In the genomic region with DNA sequence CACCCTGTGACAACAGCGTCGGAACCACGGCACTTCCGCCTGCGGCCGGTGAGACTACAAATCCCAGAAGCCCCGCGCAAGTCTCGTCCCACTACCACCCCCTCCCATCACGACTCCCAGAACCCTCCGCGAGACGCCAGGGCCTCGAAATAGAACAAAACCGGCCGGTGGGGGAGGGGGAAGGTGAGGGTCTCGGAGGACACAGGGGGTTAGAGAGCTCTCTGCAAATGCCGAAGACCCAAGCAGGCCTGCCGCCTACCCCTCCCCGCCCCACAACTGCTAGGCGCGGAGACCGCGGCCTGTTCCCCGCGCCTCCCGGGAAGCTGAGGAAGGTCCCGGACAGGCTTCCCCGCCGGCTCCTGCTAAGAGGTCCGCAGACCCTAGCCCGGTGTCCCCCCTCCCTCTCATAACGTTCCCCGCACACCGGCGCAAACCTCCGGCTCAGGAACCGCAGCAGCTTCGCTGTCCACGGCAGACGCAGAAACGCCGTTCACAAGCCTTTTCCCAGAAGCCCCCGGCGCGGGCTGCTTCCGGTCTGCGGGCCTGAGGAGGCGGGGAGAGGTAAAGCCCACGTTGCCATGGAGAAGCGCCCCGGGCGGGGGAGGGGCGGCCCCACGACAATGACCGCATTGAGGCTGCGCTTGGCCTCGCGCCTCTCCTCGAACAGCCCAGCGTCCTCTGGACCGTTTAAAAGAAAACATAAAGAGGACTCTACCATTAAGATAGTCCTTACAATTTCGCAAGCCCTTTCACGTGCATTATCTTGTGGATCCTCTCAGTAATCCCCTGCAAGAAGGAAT, we compare ENCODE assay signal across 8 cellular contexts. TPM values are rescaled to one million over a fixed set of nuclear protein-coding genes. Genes with fewer than 3 reads are reported as not detected.
DNase-seq lines count a peak whose midpoint lies in the region; ATAC-seq and TF ChIP-seq lines count a peak whose summit lies in the region.

Gene ZNF24 (minus strand): TSS at position 485 of the 800 bp plus-strand sequence. CDS start 3,770 bp downstream, outside the sequence.

- ATAC-seq in GM19372 (IDR thresholded peaks at IDR 0.05; ENCODE audit: low read depth, unreplicated experiment): peak; percentile 91
- ATAC-seq in HG03558 (IDR thresholded peaks at IDR 0.05; ENCODE audit: extremely low read depth, unreplicated experiment): peak; percentile 79
- peak; percentile 99 for ATAC-seq in left lung

- peak; percentile 65 to 95 (median 93) for DNase-seq in C1 segment of cervical spinal cord (lab: John Stamatoyannopoulos, UW)
- peak; percentile 92 for DNase-seq in NCI-H748 treated with DMSO at 0.1 percent for 48 hours (lab: John Stamatoyannopoulos, UW)
- DNase-seq in activated CD4-positive, alpha-beta T cell treated with anti-CD3 and anti-CD28 coated beads, Interleukin-2, amount 50 U/mL, for 24 hours (ENCODE audit: low read depth in 1 of 2, low spot score in 1 of 2): peak; percentile 81 to 90
- peak; percentile 97 to 99 for DNase-seq in left lung
- peak; percentile 88 to 92 for DNase-seq in stimulated activated CD4-positive, alpha-beta T cell treated with anti-CD3 and anti-CD28 coated beads, Interleukin-2, amount 100 ng/mL, for 48 hours

- H3K4me3 ChIP-seq in left lung: peak within 1 kb of the TSS; percentile 75 to 87

- intact Hi-C loops in dendritic cell treated with granulocyte-macrophage colony-stimulating factor and Interleukin-4, amounts not matched to agents 40 ng/mL and 50 ng/mL, for 4 days (cut with micrococcal nuclease): loop anchor here (1.0 to 5.0 kb wide), 4 partner anchors 33 to 302 kb away; partner anchors contain the start of genes MAPRE2, ZNF396 and ZSCAN30
- intact Hi-C loops in left lung (cut with DNase I): loop anchor here in 1 of 2 donors (5.0 kb wide), 1 partner anchor 52 kb away; the partner anchor contains the start of gene ZSCAN30

- peak within 1 kb of the TSS; percentile 89 for H3K27ac Mint-ChIP-seq in dendritic cell treated with granulocyte-macrophage colony-stimulating factor and Interleukin-4, amounts not matched to agents 40 ng/mL and 50 ng/mL, for 4 days

- H3K27me3 Mint-ChIP-seq in dendritic cell treated with granulocyte-macrophage colony-stimulating factor and Interleukin-4, amounts not matched to agents 40 ng/mL and 50 ng/mL, for 4 days: no peaks in the 10 kb centered on the region

- peaks cover 12% of the 10 kb centered on the region for H3K36me3 Mint-ChIP-seq in dendritic cell treated with granulocyte-macrophage colony-stimulating factor and Interleukin-4, amounts not matched to agents 40 ng/mL and 50 ng/mL, for 4 days (ENCODE audit: low read depth)

- peak within 1 kb of the TSS; percentile 93 for H3K4me3 Mint-ChIP-seq in dendritic cell treated with granulocyte-macrophage colony-stimulating factor and Interleukin-4, amounts not matched to agents 40 ng/mL and 50 ng/mL, for 4 days

- H3K27me3 ChIP-seq in left lung: no peaks in the 10 kb centered on the region

- no peaks in the 10 kb centered on the region for H3K9me3 ChIP-seq in left lung

- peaks cover 49% of the 10 kb centered on the region for H3K4me1 Mint-ChIP-seq in dendritic cell treated with granulocyte-macrophage colony-stimulating factor and Interleukin-4, amounts not matched to agents 40 ng/mL and 50 ng/mL, for 4 days (ENCODE audit: low read depth)

- H3K4me1 ChIP-seq in left lung: peaks cover 9 to 51% of the 10 kb centered on the region in 2 donors

- H3K36me3 ChIP-seq in left lung: peaks cover 7 to 16% of the 10 kb centered on the region in 2 donors

- H3K9me3 Mint-ChIP-seq in dendritic cell treated with granulocyte-macrophage colony-stimulating factor and Interleukin-4, amounts not matched to agents 40 ng/mL and 50 ng/mL, for 4 days: no peaks in the 10 kb centered on the region

- TF ChIP-seq CTCF in left lung (IDR thresholded peaks at IDR 0.05): no peak

- H3K27ac ChIP-seq in left lung: peak within 1 kb of the TSS; percentile 90 to 99

RNA-seq across cellular contexts. Expression of gene ZNF24, which starts in this region (rescaled TPM):
- total RNA-seq in left lung: 10 to 100 TPM; 48.9 to 56.2 TPM

Comparison
In these comparisons a context has a peak if more than half of its experiments do, and no peak if none do; other contexts are left out.
1. Peak in every context shown above with its lines: DNase-seq, ATAC-seq, H3K4me3 ChIP-seq and H3K27ac ChIP-seq.